ENCODE assay signal across 1 cellular context in genomic region chr15:68053701-68053996, GRCh38.
TF ChIP-seq lines count a peak whose summit lies in the region.

No MANE protein-coding gene starts in this region.

TF ChIP-seq in IMR-90, 13 proteins besides CTCF, POLR2A, EP300 and RAD21 (continued from another document):
- TF ChIP-seq FOS (IDR thresholded peaks at IDR 0.05; ENCODE audit: low read depth, low read length) (no peak), MAFK (IDR thresholded peaks at IDR 0.05; ENCODE audit: low read depth, low read length) (no peak), MXI1 (IDR thresholded peaks at IDR 0.05; ENCODE audit: borderline replicate concordance, low read depth, low read length) (no peak)
TF ChIP-seq in IMR-90: peak in this region for 0.
